Comparison of ENCODE assay signal across 16 cellular contexts in the genomic region with DNA sequence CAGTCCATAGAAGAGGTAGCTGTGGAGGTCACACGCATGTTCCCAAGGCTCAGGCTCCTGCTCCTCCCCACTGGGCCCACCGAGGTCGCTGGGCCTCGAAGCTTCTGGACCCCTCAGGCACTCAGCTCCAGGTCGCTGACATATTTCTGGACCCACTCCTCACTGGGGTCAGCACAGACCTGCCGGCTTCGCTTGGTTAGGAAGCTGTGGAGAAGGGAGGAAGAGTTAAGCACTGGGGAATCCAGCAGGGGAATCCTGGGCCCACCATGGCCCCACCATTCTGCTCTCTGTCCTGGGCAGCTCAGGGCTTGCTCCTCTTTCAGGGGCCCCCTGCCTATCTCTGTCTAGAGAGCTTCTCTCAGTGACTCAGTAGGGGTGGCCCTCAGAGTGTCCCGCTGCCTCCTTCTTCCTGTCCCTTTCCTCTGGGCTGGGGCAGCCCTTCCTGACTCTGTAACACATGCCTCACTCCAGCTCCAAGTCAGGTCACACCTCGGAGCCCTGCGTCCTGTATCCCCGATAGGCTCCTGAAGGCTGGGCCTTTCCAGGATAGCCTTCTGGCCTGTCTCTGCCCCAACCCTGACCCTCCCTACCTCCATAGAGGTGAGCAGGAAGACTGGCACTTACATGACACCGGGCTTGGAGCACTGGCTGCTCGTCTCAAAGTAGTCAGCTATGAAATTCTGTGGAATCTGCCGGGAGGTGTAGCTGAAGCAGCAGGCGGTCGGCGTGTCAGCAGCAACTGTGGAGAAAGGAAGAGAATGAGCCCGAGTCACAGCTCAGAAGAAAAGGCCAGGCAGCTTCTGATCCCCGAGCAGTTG. TPM values are rescaled to one million over a fixed set of nuclear protein-coding genes. Genes with fewer than 3 reads are reported as not detected.
DNase-seq lines count a peak whose midpoint lies in the region; ATAC-seq and TF ChIP-seq lines count a peak whose summit lies in the region.
"Had no signal": no experiment of that assay in that cellular context is flagged by ENCODE, and none has a peak within 500 bp of the region (broad histone marks: within the 10 kb centered on the region; RNA-seq: fewer than 3 reads in every experiment).

No MANE protein-coding gene starts in this region.

- CTCF ChIA-PET in CD8-positive, alpha-beta memory T cell (lab: Charles Lee): interaction anchor here (0.6 to 1.1 kb wide), 3 partner anchors 16 to 257 kb away, joined by 3 to 4 read pairs (median 3); no protein-coding TSS in a partner anchor
- CTCF ChIA-PET in T-cell (lab: Charles Lee): interaction anchor here in 1 of 2 donors (0.7 kb wide), 1 partner anchor 107 kb away, joined by 3 read pairs; no protein-coding TSS in a partner anchor

- H3K4me2 ChIP-seq in BLaER1: peak overlapping the region; percentile 82

- H3K27me3 Mint-ChIP-seq in CD8-positive, alpha-beta memory T cell: no peaks in the 10 kb centered on the region
- H3K27me3 Mint-ChIP-seq in T-cell: peaks cover 18 to 26% of the 10 kb centered on the region in 2 donors

- H3K27ac ChIP-seq in BLaER1 (peak overlapping the region; percentile 52; the same call in 1 of the 2 replicates), esophagus muscularis mucosa (replicated peaks in 1 of 4) (no peak overlapping the region)
- H3K27ac ChIP-seq in CD8-positive, alpha-beta memory T cell (ENCODE audit: low read depth, low read length): peak overlapping the region; percentile 43
- H3K27ac ChIP-seq: thyroid gland had no signal

- H3K27ac Mint-ChIP-seq in CD8-positive, alpha-beta memory T cell: peak overlapping the region; percentile 67 to 97 (median 84)
- peak overlapping the region; percentile 1 to 66 for H3K27ac Mint-ChIP-seq in T-cell

- H3K4me1 Mint-ChIP-seq in CD8-positive, alpha-beta memory T cell: peaks cover 64 to 85% (median 75%) of the 10 kb centered on the region in 3 donors
- peaks cover 9 to 54% (median 13%) of the 10 kb centered on the region in 3 donors for H3K4me1 Mint-ChIP-seq in T-cell

- ATAC-seq in T-cell (replicated peaks in 1 of 4) (no peak), HG03135 (IDR thresholded peaks at IDR 0.05; ENCODE audit: unreplicated experiment) (no peak), HG03025 (IDR thresholded peaks at IDR 0.05; ENCODE audit: low FRiP score, unreplicated experiment) (no peak)

- H3K4me1 ChIP-seq in BLaER1: peaks cover 62% of the 10 kb centered on the region
- H3K4me1 ChIP-seq in CD8-positive, alpha-beta memory T cell (ENCODE audit: insufficient read depth, low read length): peaks cover 30% of the 10 kb centered on the region
- H3K4me1 ChIP-seq in esophagus muscularis mucosa: no peaks in the 10 kb centered on the region
- H3K4me1 ChIP-seq: thyroid gland had no signal

- H3K36me3 ChIP-seq in BLaER1: no peaks in the 10 kb centered on the region
- H3K36me3 ChIP-seq in CD8-positive, alpha-beta memory T cell (ENCODE audit: insufficient read depth, low read length): no peaks in the 10 kb centered on the region
- no peaks in the 10 kb centered on the region for H3K36me3 ChIP-seq in esophagus muscularis mucosa
- H3K36me3 ChIP-seq: thyroid gland had no signal

- H3K4me3 Mint-ChIP-seq in CD8-positive, alpha-beta memory T cell: peak overlapping the region; percentile 23 to 87 (median 49)
- H3K4me3 Mint-ChIP-seq in T-cell: peak overlapping the region in 1 of 3 donors; percentile 32

- intact Hi-C loops in esophagus muscularis mucosa (cut with DNase I): no loop called here

- no peaks in the 10 kb centered on the region for H4K20me1 ChIP-seq in BLaER1

- H3K27me3 ChIP-seq in BLaER1 (no peaks in the 10 kb centered on the region), esophagus muscularis mucosa (peaks cover 0 to 26% (median 0%) of the 10 kb centered on the region in 4 donors)
- no peaks in the 10 kb centered on the region for H3K27me3 ChIP-seq in CD8-positive, alpha-beta memory T cell (ENCODE audit: insufficient read depth, low read length, poor library complexity, severe bottlenecking)
- H3K27me3 ChIP-seq: thyroid gland had no signal

- no peaks in the 10 kb centered on the region for H3K36me3 Mint-ChIP-seq in CD8-positive, alpha-beta memory T cell
- no peaks in the 10 kb centered on the region for H3K36me3 Mint-ChIP-seq in T-cell

- no peak for TF ChIP-seq CTCF in esophagus muscularis mucosa (IDR thresholded peaks at IDR 0.05)

- no peak for TF ChIP-seq POLR2A in esophagus muscularis mucosa (IDR thresholded peaks at IDR 0.05; ENCODE audit: low read depth)

- no peaks in the 10 kb centered on the region for H3K9me3 ChIP-seq in BLaER1
- no peaks in the 10 kb centered on the region for H3K9me3 ChIP-seq in CD8-positive, alpha-beta memory T cell (ENCODE audit: low read length)
- no peaks in the 10 kb centered on the region for H3K9me3 ChIP-seq in esophagus muscularis mucosa
- H3K9me3 ChIP-seq: thyroid gland had no signal

- WGBS in esophagus muscularis mucosa: 75% methylated on average over 17 of the region's 19 CpGs

- no peaks in the 10 kb centered on the region for H3K9me3 Mint-ChIP-seq in CD8-positive, alpha-beta memory T cell
- H3K9me3 Mint-ChIP-seq in T-cell: no peaks in the 10 kb centered on the region

- peak overlapping the region; percentile 13; the same call in 1 of the 2 replicates for H3K9ac ChIP-seq in BLaER1

- no peak for DNase-seq in CD8-positive, alpha-beta memory T cell
- DNase-seq in T-cell (no peak), islet precursor cell (peak; percentile 61), esophagus muscularis mucosa (ENCODE audit: extremely low spot score) (no peak)
- DNase-seq: DMS79 treated with DMSO at 0.1 percent for 48 hours, erythroblast, glutamatergic neuron, NCI-H1048, NCI-H2171, SHP77, thyroid gland had no signal

- POLR2A ChIA-PET in CD8-positive, alpha-beta memory T cell (lab: Charles Lee): no interaction called here
- POLR2A ChIA-PET in T-cell (lab: Charles Lee): no interaction called here

- TF ChIP-seq EP300 in esophagus muscularis mucosa (IDR thresholded peaks at IDR 0.05): no peak

- H3K4me3 ChIP-seq in BLaER1 (peak overlapping the region; percentile 40; the same call in 1 of the 2 replicates), esophagus muscularis mucosa (no peak overlapping the region)
- no peak overlapping the region for H3K4me3 ChIP-seq in CD8-positive, alpha-beta memory T cell (ENCODE audit: low read length)
- H3K4me3 ChIP-seq: thyroid gland had no signal

RNA-seq across cellular contexts. Expression of gene CCL3, which starts 1.2 kb away (rescaled TPM):
- 1,000 to 10,000 TPM; 1,154 to 1,264 TPM for total RNA-seq in CD8-positive, alpha-beta memory T cell
- 2.3 TPM for polyA plus RNA-seq in CD8-positive, alpha-beta memory T cell
- 1 to 10 TPM; 2.0 to 6.0 (median 4.8) TPM for total RNA-seq in T-cell
- 1 to 10 TPM in 1 of 4 donors, under 1 TPM in 1, not detected in 2; 0.33 to 1.3 TPM for total RNA-seq in esophagus muscularis mucosa
- polyA plus RNA-seq: BJ had no signal

RNA-seq across cellular contexts. Expression of gene CCL4, which starts 14.9 kb away (rescaled TPM):
- total RNA-seq in CD8-positive, alpha-beta memory T cell: 1,000 to 10,000 TPM; 1,703 to 1,794 TPM
- polyA plus RNA-seq in CD8-positive, alpha-beta memory T cell: 161 TPM
- total RNA-seq in T-cell: 10 to 100 TPM in 3 of 5 donors, 1 to 10 TPM in 2; 6.2 to 20.4 (median 16.1) TPM
- total RNA-seq in esophagus muscularis mucosa: 1 to 10 TPM in 3 of 4 donors, not detected in 1; 1.7 to 3.0 (median 2.0) TPM
- total RNA-seq: kidney epithelial cell had no signal
- polyA plus RNA-seq: BJ had no signal

RNA-seq across cellular contexts. Expression of gene CCL18, which starts 24.7 kb away (rescaled TPM):
- not detected for total RNA-seq in CD8-positive, alpha-beta memory T cell
- not detected for polyA plus RNA-seq in CD8-positive, alpha-beta memory T cell
- total RNA-seq in T-cell: not detected
- 10 to 100 TPM in 3 of 4 donors, not detected in 1; 12.6 to 16.7 (median 13.3) TPM for total RNA-seq in esophagus muscularis mucosa
- total RNA-seq: kidney epithelial cell had no signal
- polyA plus RNA-seq: BJ had no signal

Comparison
In these comparisons a context has a peak if more than half of its experiments do, and no peak if none do; other contexts are left out.
1. H3K27ac ChIP-seq: peak in BLaER1 (single experiment) and CD8-positive, alpha-beta memory T cell (single experiment); none in esophagus muscularis mucosa (0 of 4).
2. RNA of gene CCL3, which starts 1.2 kb away (total RNA-seq): 1,154 to 1,264 TPM in CD8-positive, alpha-beta memory T cell; 2.0 to 6.0 TPM in T-cell and 0.33 to 1.3 TPM in esophagus muscularis mucosa; every median in the first group is over 100 times any median in the second.
3. RNA of gene CCL4, which starts 14.9 kb away (total RNA-seq): 1,703 to 1,794 TPM in CD8-positive, alpha-beta memory T cell; 6.2 to 20.4 TPM in T-cell and 1.7 to 3.0 TPM in esophagus muscularis mucosa; every median in the first group is over 10 times any median in the second.